ENCODE assay signal across 23 cellular contexts in the genomic region with DNA sequence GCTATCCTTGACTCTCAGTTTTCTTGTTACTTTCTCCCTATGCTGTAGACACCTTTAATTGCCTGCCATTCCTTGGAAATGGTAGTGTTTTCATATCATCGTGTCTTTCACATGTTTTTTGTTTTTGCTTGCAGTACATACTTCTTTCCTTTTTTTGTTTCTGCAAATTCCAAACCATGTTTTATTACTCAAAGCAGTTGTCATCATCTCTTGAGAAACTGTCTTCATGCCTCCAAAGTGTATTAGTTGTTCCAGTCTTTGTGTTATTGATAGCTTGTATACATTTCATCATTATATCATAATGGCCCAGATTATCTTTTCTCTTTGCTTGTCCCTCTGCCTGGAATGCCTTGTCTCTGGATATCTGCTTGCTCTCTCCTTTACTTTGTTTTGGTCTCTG. TPM values are rescaled to one million over a fixed set of nuclear protein-coding genes. Genes with fewer than 3 reads are reported as not detected.
A peak's percentile ranks its signal among the peaks of the same experiment; 100 is the strongest.
DNase-seq lines count a peak whose midpoint lies in the region; ATAC-seq and TF ChIP-seq lines count a peak whose summit lies in the region.
"Had no signal": no experiment of that assay in that cellular context is flagged by ENCODE, and none has a peak within 500 bp of the region (broad histone marks: within the 10 kb centered on the region; RNA-seq: fewer than 3 reads in every experiment).

No MANE protein-coding gene starts in this region.

- TF ChIP-seq CTCF in gastrocnemius medialis (IDR thresholded peaks at IDR 0.05 in 4 of 5, conservative IDR thresholded peaks at IDR 0.05 in 1 of 5) = no peak

- H3K4me1 ChIP-seq in adipocyte (ENCODE audit: control insufficient read depth, insufficient read depth, low read length) = peaks cover 53% of the 10 kb centered on the region
- H3K4me1 ChIP-seq in gastrocnemius medialis = peaks cover 83 to 91% of the 10 kb centered on the region in 2 donors

- no peak overlapping the region for H3K4me3 Mint-ChIP-seq in T-helper 17 cell
- H3K4me3 Mint-ChIP-seq: activated B cell treated with CpG ODN at 0.5 μM for 24 hours; activated CD4-positive, alpha-beta memory T cell treated with anti-CD3 and anti-CD28 coated beads for 36 hours; activated naive CD8-positive, alpha-beta T cell treated with anti-CD3 and anti-CD28 coated beads, Interleukin-2, amount 10 ng/mL, durations not matched to agents 7 days and 5 days; endodermal cell; H9; stimulated activated memory B cell treated with anti-CD40 and anti-IgM and Interleukin-4, amounts not matched to agents 10 μg/mL and 1 μg/mL and 100 μg/mL, for 72 hours had no signal

- peak overlapping the region; percentile 67 for H3K4me3 ChIP-seq in adipocyte (ENCODE audit: low read length)
- H3K4me3 ChIP-seq in gastrocnemius medialis = no peak overlapping the region
- H3K4me3 ChIP-seq: body of pancreas, esophagus squamous epithelium, spleen, testis had no signal

- H3K4me1 Mint-ChIP-seq in T-helper 17 cell = peaks cover 8% of the 10 kb centered on the region
- H3K4me1 Mint-ChIP-seq: activated B cell treated with CpG ODN at 0.5 μM for 24 hours; activated naive CD8-positive, alpha-beta T cell treated with anti-CD3 and anti-CD28 coated beads, Interleukin-2, amount 10 ng/mL, durations not matched to agents 7 days and 5 days had no signal

- no peak for TF ChIP-seq POLR2A in gastrocnemius medialis (IDR thresholded peaks at IDR 0.05)

- H3K27me3 ChIP-seq in adipocyte (replicated peaks; ENCODE audit: control insufficient read depth, insufficient read depth, low read length) (no peaks in the 10 kb centered on the region), gastrocnemius medialis (no peaks in the 10 kb centered on the region)
- H3K27me3 ChIP-seq: body of pancreas, esophagus squamous epithelium, heart left ventricle, spleen, testis had no signal

- intact Hi-C loops in gastrocnemius medialis (cut with DNase I; ENCODE audit: low total_unique reads) = no loop called here

- ATAC-seq in gastrocnemius medialis (no peak), T-helper 17 cell (no peak), HG03520 (IDR thresholded peaks at IDR 0.05; ENCODE audit: unreplicated experiment) (no peak), HG03108 (IDR thresholded peaks at IDR 0.05; ENCODE audit: unreplicated experiment) (no peak), GM18517 (IDR thresholded peaks at IDR 0.05; ENCODE audit: unreplicated experiment) (no peak)
- ATAC-seq: body of pancreas; stimulated activated memory B cell treated with anti-CD40 and anti-IgM and Interleukin-4, amounts not matched to agents 10 μg/mL and 1 μg/mL and 100 μg/mL, for 72 hours had no signal

- no peak overlapping the region for H3K27ac Mint-ChIP-seq in T-helper 17 cell
- H3K27ac Mint-ChIP-seq: activated B cell treated with CpG ODN at 0.5 μM for 24 hours; activated CD4-positive, alpha-beta memory T cell treated with anti-CD3 and anti-CD28 coated beads for 36 hours; activated naive CD8-positive, alpha-beta T cell treated with anti-CD3 and anti-CD28 coated beads, Interleukin-2, amount 10 ng/mL, durations not matched to agents 7 days and 5 days; stimulated activated memory B cell treated with anti-CD40 and anti-IgM and Interleukin-4, amounts not matched to agents 10 μg/mL and 1 μg/mL and 100 μg/mL, for 72 hours had no signal

- DNase-seq in EH (ENCODE audit: low read depth) (peak; percentile 38), adipocyte (ENCODE audit: low read depth) (peak; percentile 53), fibroblast of peridontal ligament (ENCODE audit: extremely low read depth) (peak; percentile 53), gastrocnemius medialis (no peak), T-helper 17 cell (no peak)
- DNase-seq: activated B cell treated with CpG ODN at 0.5 μM for 24 hours; activated CD4-positive, alpha-beta memory T cell treated with anti-CD3 and anti-CD28 coated beads for 36 hours; activated naive CD8-positive, alpha-beta T cell treated with anti-CD3 and anti-CD28 coated beads, Interleukin-2, amount 10 ng/mL, durations not matched to agents 7 days and 5 days; body of pancreas; endodermal cell; esophagus squamous epithelium; H9; heart left ventricle; left cardiac atrium; OCI-M1; spleen; stimulated activated CD4-positive, alpha-beta T cell treated with anti-CD3 and anti-CD28 coated beads, Interleukin-4, amount 100 ng/mL, for 1 hour; testis had no signal

- peak overlapping the region; percentile 72 for H3K9ac ChIP-seq in adipocyte (ENCODE audit: low read length)

- H3K36me3 ChIP-seq in adipocyte (ENCODE audit: control insufficient read depth, insufficient read depth, low read length, severe bottlenecking) (no peaks in the 10 kb centered on the region), gastrocnemius medialis (no peaks in the 10 kb centered on the region)

- peak overlapping the region; percentile 76 to 99 (median 78) for H3K27ac ChIP-seq in gastrocnemius medialis
- H3K27ac ChIP-seq: C4-2B, testis had no signal

- H3K27me3 Mint-ChIP-seq in T-helper 17 cell = no peaks in the 10 kb centered on the region
- H3K27me3 Mint-ChIP-seq: activated B cell treated with CpG ODN at 0.5 μM for 24 hours; activated CD4-positive, alpha-beta memory T cell treated with anti-CD3 and anti-CD28 coated beads for 36 hours; activated naive CD8-positive, alpha-beta T cell treated with anti-CD3 and anti-CD28 coated beads, Interleukin-2, amount 10 ng/mL, durations not matched to agents 7 days and 5 days; stimulated activated memory B cell treated with anti-CD40 and anti-IgM and Interleukin-4, amounts not matched to agents 10 μg/mL and 1 μg/mL and 100 μg/mL, for 72 hours had no signal

- peaks cover 2% of the 10 kb centered on the region for H3K36me3 Mint-ChIP-seq in T-helper 17 cell (ENCODE audit: low read depth)

- H3K9me3 ChIP-seq in adipocyte (ENCODE audit: control insufficient read depth, low read length) (no peaks in the 10 kb centered on the region), gastrocnemius medialis (no peaks in the 10 kb centered on the region), T-helper 17 cell (ENCODE audit: control insufficient read depth, low read length, poor library complexity, severe bottlenecking) (no peaks in the 10 kb centered on the region)
- H3K9me3 ChIP-seq: body of pancreas, esophagus squamous epithelium, spleen, testis had no signal

- in situ Hi-C loops in gastrocnemius medialis (cut with MboI; ENCODE audit: low sequenced_read_pairs in 4 of 4) = no loop called here

RNA-seq across cellular contexts. Expression of a gene that starts 57.1 kb away (rescaled TPM):
- total RNA-seq in gastrocnemius medialis = 100 to 1,000 TPM; 473 to 833 (median 673) TPM
- 10 to 100 TPM; 25.9 to 37.6 TPM for total RNA-seq in T-helper 17 cell

Comparison
In these comparisons a context has a peak if more than half of its experiments do, and no peak if none do; other contexts are left out.
1. DNase-seq: peak in EH (single experiment), adipocyte (single experiment) and fibroblast of peridontal ligament (single experiment); none in gastrocnemius medialis (0 of 2) and T-helper 17 cell (0 of 3).
2. RNA of a gene that starts 57.1 kb away (total RNA-seq): 473 to 833 TPM in gastrocnemius medialis; 25.9 to 37.6 TPM in T-helper 17 cell; every median in the first group is over 10 times any median in the second.